10 cellular contexts compared by ENCODE assay signal in the genomic region with DNA sequence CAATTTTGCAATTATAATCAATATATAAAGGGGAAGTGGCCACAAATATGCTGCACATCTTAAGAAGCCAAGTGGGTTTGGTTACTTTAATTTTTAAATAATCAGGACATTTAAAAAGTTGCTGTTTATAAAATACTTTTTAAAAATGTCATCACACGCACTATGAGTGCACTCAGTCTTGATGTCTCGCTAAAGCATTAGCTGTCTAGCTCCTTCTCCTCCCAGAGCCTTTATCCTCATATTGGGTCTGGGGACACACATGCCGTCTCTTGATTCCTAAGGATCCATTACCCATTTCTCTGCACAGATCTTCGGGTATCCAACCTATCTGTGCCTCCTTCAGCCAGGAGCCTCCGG. TPM values are rescaled to one million over a fixed set of nuclear protein-coding genes. Genes with fewer than 3 reads are reported as not detected.
DNase-seq lines count a peak whose midpoint lies in the region; ATAC-seq, FAIRE-seq and TF ChIP-seq lines count a peak whose summit lies in the region.
"Had no signal": no experiment of that assay in that cellular context is flagged by ENCODE, and none has a peak within 500 bp of the region (broad histone marks: within the 10 kb centered on the region; RNA-seq: fewer than 3 reads in every experiment).

No MANE protein-coding gene starts in this region.

- H2BK20ac ChIP-seq in H1 (ENCODE audit: low read length) = no peak overlapping the region

- 0 out of 4 replicates have a peak, but pooled peaks cover 0 to 5% of the 10 kb centered on the region in 2 experiments for H3K9me3 ChIP-seq in H1 (ENCODE audit: insufficient read depth in 2 of 2, low read depth in 1 of 2, low read length in 1 of 2)
- no peaks in the 10 kb centered on the region for H3K9me3 ChIP-seq in mucosa of descending colon

- no peak overlapping the region for H4K8ac ChIP-seq in H1 (ENCODE audit: extremely low read depth, insufficient read depth, low read length)

- no peak overlapping the region; the same call in 1 of the 2 replicates for H2AK5ac ChIP-seq in H1 (ENCODE audit: low read depth, low read length)

- H4K20me1 ChIP-seq in H1 (replicated peaks in 1 of 2; ENCODE audit: control insufficient read depth in 1 of 2, insufficient read depth in 2 of 2, low read length in 2 of 2) = no peaks in the 10 kb centered on the region

- H3K4me1 ChIP-seq in H1 (replicated peaks in 1 of 4; ENCODE audit: control insufficient read depth in 3 of 4, insufficient read depth in 4 of 4, low read length in 3 of 4) (peaks cover 0 to 3% (median 0%) of the 10 kb centered on the region in 4 experiments; a peak in 2 of 7 replicates), mucosa of descending colon (ENCODE audit: low read depth) (no peaks in the 10 kb centered on the region), urinary bladder (ENCODE audit: insufficient read depth) (no peaks in the 10 kb centered on the region)

- TF ChIP-seq CTCF in H1 (IDR thresholded peaks at IDR 0.05; ENCODE audit: control extremely low read depth in 1 of 3, insufficient read depth in 1 of 3, low read depth in 1 of 3, low read length in 3 of 3) (no peak), mucosa of descending colon (IDR thresholded peaks at IDR 0.05) (no peak)

- no peak for TF ChIP-seq RAD21 in H1 (IDR thresholded peaks at IDR 0.05 in 1 of 2, conservative IDR thresholded peaks at IDR 0.05 in 1 of 2; ENCODE audit: low read depth in 2 of 2, low read length in 2 of 2)

- H3K14ac ChIP-seq in H1 (ENCODE audit: insufficient read length) = no peak overlapping the region

- H3K23ac ChIP-seq in H1 (ENCODE audit: insufficient read length) = no peak overlapping the region

- POLR2A ChIA-PET in H1 (lab: Charles Lee; ENCODE audit: partially characterized antibody) = interaction anchor here (0.7 to 2.1 kb wide), 5 partner anchors 9 to 73 kb away, joined by 3 to 7 read pairs (median 3); no protein-coding TSS in a partner anchor

- H3K27me3 ChIP-seq in H1 (replicated peaks in 1 of 4; ENCODE audit: control insufficient read depth in 3 of 4, extremely low read depth in 1 of 4, insufficient read depth in 3 of 4, low read length in 3 of 4) = no peaks in the 10 kb centered on the region

- 29% methylated on average over 5 of the region's 5 CpGs; no CpG with 5 or more reads in 1 of the 2 experiments for WGBS in H1 (ENCODE audit: extremely low coverage in 1 of 2, insufficient coverage in 1 of 2, insufficient read length in 1 of 2, insufficient replicate concordance in 2 of 2, low coverage in 1 of 2, low lambda C conversion rate in 2 of 2, missing lambda C conversion rate in 1 of 2), 2 experiments
- WGBS in urinary bladder = 13% methylated on average over 5 of the region's 5 CpGs

- TF ChIP-seq EP300 in H1 (IDR thresholded peaks at IDR 0.05; ENCODE audit: borderline replicate concordance in 1 of 2, low read depth in 2 of 2, low read length in 2 of 2) = no peak

- H3K27ac ChIP-seq in H1 (ENCODE audit: low read depth, low read length) (no peak overlapping the region), urinary bladder (ENCODE audit: low read depth) (no peak overlapping the region)
- H3K27ac ChIP-seq: HL-60 had no signal

- H2BK15ac ChIP-seq in H1 (ENCODE audit: low read length) = 0 out of 2 replicates have a peak overlapping the region, but pooled peaks have one; percentile 49

- peaks cover 5% of the 10 kb centered on the region for H3K4me1 Mint-ChIP-seq in activated T-cell treated with anti-CD3 and anti-CD28 coated beads, Interleukin-2, amount 50 U/mL, for 72 hours (ENCODE audit: low read depth)

- peak overlapping the region; percentile 91 for H2BK12ac ChIP-seq in H1 (ENCODE audit: low read depth, low read length)

- peak overlapping the region; percentile 86; the same call in 1 of the 2 replicates for H2BK5ac ChIP-seq in H1 (ENCODE audit: low read depth, low read length)

- TF ChIP-seq POLR2A in H1 (IDR thresholded peaks at IDR 0.05; ENCODE audit: control extremely low read depth in 1 of 2, low read depth in 2 of 2, low read length in 2 of 2) = no peak

- ATAC-seq in activated T-cell treated with anti-CD3 and anti-CD28 coated beads, Interleukin-2, amount 50 U/mL, for 72 hours (replicated peaks in 1 of 2) = no peak
- peak; percentile 14 for ATAC-seq in mucosa of descending colon

- no peaks in the 10 kb centered on the region for H3K9me3 Mint-ChIP-seq in activated T-cell treated with anti-CD3 and anti-CD28 coated beads, Interleukin-2, amount 50 U/mL, for 72 hours

- H3K4me2 ChIP-seq in H1 (ENCODE audit: insufficient read depth in 1 of 2, low read depth in 2 of 2, low read length in 2 of 2) = peak overlapping the region; percentile 79 to 91

- CTCF ChIA-PET in H1 (lab: Charles Lee; ENCODE audit: partially characterized antibody) = interaction anchor here (1.4 kb wide), 1 partner anchor 188 kb away, joined by 3 read pairs; no protein-coding TSS in a partner anchor

- intact Hi-C loops in mucosa of descending colon (cut with DNase I, micrococcal nuclease) = loop anchor here in 1 of 2 donors (10.0 kb wide), 1 partner anchor 192 kb away; no protein-coding TSS in a partner anchor

- peaks cover 0 to 26% of the 10 kb centered on the region in 2 experiments; a peak in 2 of 4 replicates for H3K79me2 ChIP-seq in H1 (ENCODE audit: control insufficient read depth in 1 of 2, insufficient read depth in 2 of 2, low read length in 2 of 2)

- no peak overlapping the region for H3K56ac ChIP-seq in H1 (replicated peaks; ENCODE audit: insufficient read length, low read depth, low read length)

- no peak overlapping the region for H3K27ac Mint-ChIP-seq in activated T-cell treated with anti-CD3 and anti-CD28 coated beads, Interleukin-2, amount 50 U/mL, for 72 hours

- peaks cover 7% of the 10 kb centered on the region for H3K23me2 ChIP-seq in H1 (ENCODE audit: low read depth, low read length)

- H4K91ac ChIP-seq in H1 (replicated peaks; ENCODE audit: insufficient read length, low read length) = peak overlapping the region; percentile 88

- peak overlapping the region; percentile 91 for H2AFZ ChIP-seq in H1 (ENCODE audit: low read length)

- H3K4ac ChIP-seq in H1 (replicated peaks; ENCODE audit: insufficient read length, low read depth, low read length) = no peak overlapping the region

- no peak overlapping the region for H2BK120ac ChIP-seq in H1 (replicated peaks; ENCODE audit: low read depth, low read length)

- peaks cover 61% of the 10 kb centered on the region for H3K27me3 Mint-ChIP-seq in activated T-cell treated with anti-CD3 and anti-CD28 coated beads, Interleukin-2, amount 50 U/mL, for 72 hours (ENCODE audit: low read depth)

- H3K9ac ChIP-seq in H1 (replicated peaks in 1 of 4; ENCODE audit: extremely low read depth in 1 of 4, low read depth in 3 of 4, low read length in 3 of 4) = peak overlapping the region in 3 of 4 experiments; percentile 68 to 89 (median 69); a peak in 3 of 7 replicates

- no peak for FAIRE-seq in H1 (lab: Jason Lieb, UNC)

- no peak for DNase-seq in activated T-cell treated with anti-CD3 and anti-CD28 coated beads, Interleukin-2, amount 50 U/mL, for 72 hours
- DNase-seq in activated T-cell treated with anti-CD3 and anti-CD28 coated beads, Interleukin-2, amount 50 U/mL, for 48 hours = no peak
- DNase-seq in H1 (ENCODE audit: low read depth in 1 of 2, low spot score in 2 of 2) (no peak), mucosa of descending colon (no peak), NCI-H2171 treated with DMSO at 0.1 percent for 48 hours (lab: John Stamatoyannopoulos, UW) (no peak), cerebellar cortex (ENCODE audit: low spot score) (no peak), NK-92 (lab: John Stamatoyannopoulos, UW; ENCODE audit: unreplicated experiment) (no peak)
- DNase-seq: activated gamma-delta T cell had no signal

- no peaks in the 10 kb centered on the region for H3K79me1 ChIP-seq in H1 (ENCODE audit: low read depth, low read length)

- no peaks in the 10 kb centered on the region for H3K36me3 Mint-ChIP-seq in activated T-cell treated with anti-CD3 and anti-CD28 coated beads, Interleukin-2, amount 50 U/mL, for 72 hours (ENCODE audit: insufficient read depth in 2 of 2)

- peak overlapping the region; percentile 60; the same call in 1 of the 2 replicates for H3K18ac ChIP-seq in H1 (ENCODE audit: extremely low read depth, low read length)

- H4K5ac ChIP-seq in H1 (ENCODE audit: insufficient read length, low read depth, low read length) = no peak overlapping the region

- H3K4me3 ChIP-seq in H1 (ENCODE audit: extremely low read depth in 1 of 4, insufficient read depth in 2 of 4, low read depth in 3 of 4, low read length in 4 of 4) = peak overlapping the region; percentile 54 to 88 (median 62)
- H3K4me3 ChIP-seq in mucosa of descending colon = no peak overlapping the region
- peak overlapping the region; percentile 86 for H3K4me3 ChIP-seq in urinary bladder (ENCODE audit: low read depth, low read length)

- H3K4me3 Mint-ChIP-seq in activated T-cell treated with anti-CD3 and anti-CD28 coated beads, Interleukin-2, amount 50 U/mL, for 72 hours = peak overlapping the region; percentile 45 to 60

- H3K36me3 ChIP-seq in H1 (ENCODE audit: control insufficient read depth in 2 of 4, insufficient read depth in 4 of 4, low read length in 3 of 4) = peaks cover 0 to 3% (median 0%) of the 10 kb centered on the region in 4 experiments; a peak in 2 of 8 replicates
- H3K36me3 ChIP-seq in mucosa of descending colon (ENCODE audit: low read depth) = no peaks in the 10 kb centered on the region
- H3K36me3 ChIP-seq in urinary bladder (ENCODE audit: insufficient read depth) = no peaks in the 10 kb centered on the region

TF ChIP-seq in H1, 55 proteins besides CTCF, POLR2A, EP300 and RAD21 (continues in another document):
- TF ChIP-seq CEBPB (IDR thresholded peaks at IDR 0.05; ENCODE audit: low read depth, low read length) (no peak), MAFK (IDR thresholded peaks at IDR 0.05; ENCODE audit: low read depth, low read length) (no peak)
- TF ChIP-seq, protein P1, sequence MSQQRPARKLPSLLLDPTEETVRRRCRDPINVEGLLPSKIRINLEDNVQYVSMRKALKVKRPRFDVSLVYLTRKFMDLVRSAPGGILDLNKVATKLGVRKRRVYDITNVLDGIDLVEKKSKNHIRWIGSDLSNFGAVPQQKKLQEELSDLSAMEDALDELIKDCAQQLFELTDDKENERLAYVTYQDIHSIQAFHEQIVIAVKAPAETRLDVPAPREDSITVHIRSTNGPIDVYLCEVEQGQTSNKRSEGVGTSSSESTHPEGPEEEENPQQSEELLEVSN (IDR thresholded peaks at IDR 0.05) = no peak

RNA-seq across cellular contexts. Expression of a gene that starts 0.4 kb away (rescaled TPM):
- total RNA-seq in activated T-cell treated with anti-CD3 and anti-CD28 coated beads, Interleukin-2, amount 50 U/mL, for 72 hours = not detected
- 8.2 and 10.0 TPM in 2 replicates for total RNA-seq in H1 (2021; fragmentation: NEBNext Ultra II Directional; extraction: Animal tissue kit (Norgen Biotek cat#: 25700))
- 6.4 and 7.2 TPM in 2 replicates for polyA plus RNA-seq in H1 (2011; rRNA removed)
- polyA plus RNA-seq in H1 (2011; cell fraction: cytosol; rRNA removed) = 11.1 TPM
- 5.8 TPM for polyA plus RNA-seq in H1 (2011; cell fraction: nucleus; rRNA removed)
- polyA plus RNA-seq in H1 (2012, experiment 1 of 2) = 7.0 to 13.4 TPM (median 9.3 TPM) in 4 replicates
- 0.76 TPM for polyA plus RNA-seq in H1 (2012, experiment 2 of 2)
- polyA plus RNA-seq in H1 (2013, experiment 1 of 2) = 10.8 TPM
- polyA plus RNA-seq in H1 (2013, experiment 2 of 2) = 9.1 TPM
- polyA minus RNA-seq in H1 (2011; rRNA and poly(A)+ RNA removed) = 13.2 and 14.8 TPM in 2 replicates
- polyA minus RNA-seq in H1 (2011; cell fraction: cytosol; rRNA and poly(A)+ RNA removed) = 9.7 TPM
- polyA minus RNA-seq in H1 (2011; cell fraction: nucleus; rRNA and poly(A)+ RNA removed) = 13.2 TPM
- total RNA-seq in mucosa of descending colon = 10 to 100 TPM in 1 of 3 donors, 1 to 10 TPM in 2; 2.2 to 56.1 (median 3.4) TPM
- total RNA-seq in urinary bladder = 19.0 TPM
- polyA plus RNA-seq in urinary bladder = 34.3 TPM
